In genomic region chr1:70504176-70504820, GRCh38 we compare ENCODE assay signal across 1 cellular context.
A peak's percentile ranks its signal among the peaks of the same experiment; 100 is the strongest.
TF ChIP-seq lines count a peak whose summit lies in the region.

No MANE protein-coding gene starts in this region.

TF ChIP-seq in K562, 482 proteins besides CTCF, POLR2A, EP300 and RAD21 (continued from another document):
- TF ChIP-seq ZNF408 (CRISPR knock-in tag; IDR thresholded peaks at IDR 0.05; ENCODE audit: low read depth) (no peak), FOXK2 (conservative IDR thresholded peaks at IDR 0.05 in 1 of 2, IDR thresholded peaks at IDR 0.05 in 1 of 2; ENCODE audit: low read depth in 2 of 2) (peak; percentile 45 to 62; a peak in 2 of 4 replicates), ZNF24 (IDR thresholded peaks at IDR 0.05) (no peak), E2F4 (CRISPR knock-in tag; IDR thresholded peaks at IDR 0.05; ENCODE audit: low read depth) (no peak), SMARCB1 (IDR thresholded peaks at IDR 0.05; ENCODE audit: insufficient read length, low read depth) (no peak), SP2 (IDR thresholded peaks at IDR 0.05; ENCODE audit: extremely low read depth, low read depth, low read length, poor library complexity, severe bottlenecking) (no peak), ZC3H8 (IDR thresholded peaks at IDR 0.05) (no peak), NUFIP1 (IDR thresholded peaks at IDR 0.05; ENCODE audit: partially characterized antibody) (no peak), ZNF41 (CRISPR knock-in tag; conservative IDR thresholded peaks at IDR 0.05) (no peak), SMARCA4 (IDR thresholded peaks at IDR 0.05) (peak; percentile 84), MEIS2 (IDR thresholded peaks at IDR 0.05; ENCODE audit: partially characterized antibody) (peak; percentile 96), FOS (IDR thresholded peaks at IDR 0.05; ENCODE audit: extremely low read depth, insufficient read length) (peak; percentile 25), RERE (CRISPR knock-in tag; IDR thresholded peaks at IDR 0.05; ENCODE audit: borderline replicate concordance) (no peak), CBX2 (IDR thresholded peaks at IDR 0.05; ENCODE audit: insufficient read depth, low read length, poor library complexity, severe bottlenecking) (no peak), SAP30 (IDR thresholded peaks at IDR 0.05; ENCODE audit: borderline replicate concordance, insufficient read depth, low read depth, low read length, poor library complexity, severe bottlenecking) (no peak), TAF15 (IDR thresholded peaks at IDR 0.05; ENCODE audit: low read depth, low read length) (no peak), ZNF274 (IDR thresholded peaks at IDR 0.05; ENCODE audit: borderline replicate concordance, low read depth, low read length) (no peak), TRIM28 (IDR thresholded peaks at IDR 0.05) (no peak), ZBTB1 (CRISPR knock-in tag; IDR thresholded peaks at IDR 0.05; ENCODE audit: borderline replicate concordance, low read depth) (no peak), MAZ (CRISPR knock-in tag; conservative IDR thresholded peaks at IDR 0.05 in 1 of 2, IDR thresholded peaks at IDR 0.05 in 1 of 2) (0 out of 4 replicates have a peak, but pooled peaks of 1 of the 2 experiments have one; percentile 24), ZNF561 (CRISPR knock-in tag; conservative IDR thresholded peaks at IDR 0.05) (no peak), NCOR1 (IDR thresholded peaks at IDR 0.05) (0 out of 2 replicates have a peak, but pooled peaks have one; percentile 18), NCOA1 (IDR thresholded peaks at IDR 0.05; ENCODE audit: low read depth) (no peak), PPARD (CRISPR knock-in tag; IDR thresholded peaks at IDR 0.05) (no peak), GATA2 (CRISPR knock-in tag; IDR thresholded peaks at IDR 0.05) (no peak), HNRNPH1 (optimal IDR thresholded peaks at IDR 0.05; ENCODE audit: low read depth, low read length) (no peak), RCOR1 (IDR thresholded peaks at IDR 0.05; ENCODE audit: borderline replicate concordance in 1 of 2, low read depth in 2 of 2, low read length in 2 of 2) (peak in 1 of 2 experiments; percentile 41; a peak in 1 of 4 replicates), MECOM (CRISPR knock-in tag; IDR thresholded peaks at IDR 0.05) (peak; percentile 50; the same call in 1 of the 2 replicates), BACH1 (tag; IDR thresholded peaks at IDR 0.05) (0 out of 2 replicates have a peak, but pooled peaks have one; percentile 28), NFE2 (IDR thresholded peaks at IDR 0.05; ENCODE audit: low read depth) (peak; percentile 69), NFIC (IDR thresholded peaks at IDR 0.05) (peak; percentile 86), PURB (CRISPR knock-in tag; IDR thresholded peaks at IDR 0.05; ENCODE audit: low read depth) (no peak), TGIF2 (CRISPR knock-in tag; IDR thresholded peaks at IDR 0.05) (no peak), NELFE (IDR thresholded peaks at IDR 0.05; ENCODE audit: insufficient read depth, insufficient read length) (no peak), ARID1B (IDR thresholded peaks at IDR 0.05) (peak; percentile 71), CBFA2T2 (conservative IDR thresholded peaks at IDR 0.05) (0 out of 2 replicates have a peak, but pooled peaks have one; percentile 10), MYBL2 (IDR thresholded peaks at IDR 0.05; ENCODE audit: low read depth) (no peak), MYBL2 (CRISPR knock-in tag; IDR thresholded peaks at IDR 0.05; ENCODE audit: borderline replicate concordance) (no peak), ATF7 (IDR thresholded peaks at IDR 0.05) (no peak), EWSR1 (IDR thresholded peaks at IDR 0.05; ENCODE audit: borderline replicate concordance, low read depth, partially characterized antibody) (no peak), TCF3 (CRISPR knock-in tag; IDR thresholded peaks at IDR 0.05) (0 out of 2 replicates have a peak, but pooled peaks have one; percentile 25), JUN (IDR thresholded peaks at IDR 0.05; ENCODE audit: borderline replicate concordance, low read depth, low read length) (peak; percentile 78; the same call in 1 of the 2 replicates), JUN (CRISPR knock-in tag; IDR thresholded peaks at IDR 0.05; ENCODE audit: borderline replicate concordance) (no peak), ZNF507 (tag; conservative IDR thresholded peaks at IDR 0.05) (no peak), GTF2B (IDR thresholded peaks at IDR 0.05; ENCODE audit: extremely low read depth, insufficient read length) (no peak), TFAP4 (CRISPR knock-in tag; IDR thresholded peaks at IDR 0.05; ENCODE audit: borderline replicate concordance) (no peak), ZNF124 (CRISPR knock-in tag; IDR thresholded peaks at IDR 0.05) (no peak), SUPT5H (IDR thresholded peaks at IDR 0.05) (no peak), DPF2 (IDR thresholded peaks at IDR 0.05) (0 out of 2 replicates have a peak, but pooled peaks have one; percentile 74), SMARCE1 (IDR thresholded peaks at IDR 0.05) (0 out of 2 replicates have a peak, but pooled peaks have one; percentile 30), PBX2 (CRISPR knock-in tag; IDR thresholded peaks at IDR 0.05; ENCODE audit: low read depth) (peak; percentile 54; the same call in 1 of the 2 replicates), PBX2 (tag; conservative IDR thresholded peaks at IDR 0.05; ENCODE audit: low read depth) (peak; percentile 94), IFI16 (CRISPR knock-in tag; IDR thresholded peaks at IDR 0.05) (no peak), ADNP (tag; IDR thresholded peaks at IDR 0.05) (peak; percentile 64), HSF4 (CRISPR knock-in tag; IDR thresholded peaks at IDR 0.05; ENCODE audit: borderline replicate concordance) (no peak), RAD51 (IDR thresholded peaks at IDR 0.05; ENCODE audit: borderline replicate concordance, low read depth) (no peak)
TF ChIP-seq in K562: peak in this region for 29.
